12 cellular contexts compared by ENCODE assay signal in the genomic region with DNA sequence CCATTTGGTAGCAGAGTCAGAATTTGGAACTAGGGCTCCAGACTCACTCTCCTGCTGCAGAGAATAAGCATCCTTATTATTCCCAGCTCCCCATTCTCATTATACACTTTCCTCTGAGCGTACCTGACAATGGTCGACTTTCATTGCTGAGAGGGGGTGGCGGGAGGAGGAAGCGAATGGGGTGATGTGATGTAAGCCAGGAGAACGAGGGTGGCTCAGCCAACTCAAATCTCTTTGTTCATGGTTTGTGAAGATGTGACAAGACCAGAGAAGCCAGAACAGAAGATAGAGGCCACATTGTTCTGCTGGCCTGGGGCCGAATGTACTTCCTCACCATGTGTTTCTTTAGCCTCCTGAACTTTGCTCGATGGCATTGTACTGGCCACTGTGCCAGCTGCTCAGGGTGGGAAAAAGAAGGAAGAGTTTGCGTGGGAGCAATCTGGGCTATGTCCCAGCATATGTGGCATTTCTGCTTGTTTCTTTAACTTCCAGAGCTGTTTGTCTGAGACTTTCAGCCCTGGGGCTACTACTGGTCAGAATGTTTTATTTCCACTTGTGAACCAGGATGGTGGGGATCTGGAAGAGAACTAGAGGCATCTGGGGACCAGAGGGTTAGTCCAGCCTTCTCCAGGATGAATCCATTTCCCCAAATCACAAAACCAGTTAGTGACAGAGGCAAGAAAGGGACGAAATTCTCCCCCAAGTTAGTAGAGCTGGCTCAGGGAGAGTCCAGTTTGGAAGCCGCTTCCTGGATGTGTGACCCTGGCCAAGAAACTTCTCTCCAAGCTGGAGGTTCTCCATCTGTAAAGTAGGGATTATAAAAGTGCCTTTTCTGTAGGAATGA.
DNase-seq lines count a peak whose midpoint lies in the region; ATAC-seq and TF ChIP-seq lines count a peak whose summit lies in the region.
"Had no signal": no experiment of that assay in that cellular context is flagged by ENCODE, and none has a peak within 500 bp of the region (broad histone marks: within the 10 kb centered on the region; RNA-seq: fewer than 3 reads in every experiment).

No MANE protein-coding gene starts in this region.

- H3K27me3 ChIP-seq in ascending aorta = no peaks in the 10 kb centered on the region
- no peaks in the 10 kb centered on the region for H3K27me3 ChIP-seq in heart right ventricle
- peaks cover 2% of the 10 kb centered on the region for H3K27me3 ChIP-seq in effector memory CD4-positive, alpha-beta T cell (replicated peaks; ENCODE audit: control insufficient read depth, insufficient read depth, low read length, poor library complexity, severe bottlenecking)

- H3K4me3 ChIP-seq in ascending aorta (peak overlapping the region in 1 of 2 donors; percentile 21), heart right ventricle (no peak overlapping the region)
- no peak overlapping the region for H3K4me3 ChIP-seq in effector memory CD4-positive, alpha-beta T cell (ENCODE audit: insufficient read depth, low read depth, low read length, poor library complexity, severe bottlenecking)

- H3K9me3 Mint-ChIP-seq in immature natural killer cell = no peaks in the 10 kb centered on the region
- H3K9me3 Mint-ChIP-seq: natural killer cell had no signal

- peaks cover 2 to 11% (median 4%) of the 10 kb centered on the region in 3 donors for H3K27me3 Mint-ChIP-seq in immature natural killer cell (ENCODE audit: low read depth in 3 of 3)

- H3K36me3 ChIP-seq in ascending aorta = no peaks in the 10 kb centered on the region
- no peaks in the 10 kb centered on the region for H3K36me3 ChIP-seq in heart right ventricle
- H3K36me3 ChIP-seq in effector memory CD4-positive, alpha-beta T cell (ENCODE audit: control insufficient read depth, insufficient read depth, low read length) = no peaks in the 10 kb centered on the region

- DNase-seq in EH (ENCODE audit: low read depth) (peak; percentile 86), ascending aorta (ENCODE audit: low spot score in 2 of 2) (peak in 1 of 2 donors; percentile 71), heart right ventricle (peak in 1 of 2 donors; percentile 20), renal cortical epithelial cell (ENCODE audit: low read depth) (peak; percentile 71), immature natural killer cell (no peak), amniotic stem cell (lab: John Stamatoyannopoulos, UW) (no peak)
- no peak for DNase-seq in effector memory CD4-positive, alpha-beta T cell
- DNase-seq: HCEC 1CT; natural killer cell; stimulated activated CD4-positive, alpha-beta T cell treated with anti-CD3 and anti-CD28 coated beads, Interleukin-2, amount 100 ng/mL, for 24 hours had no signal

- no peaks in the 10 kb centered on the region for H3K4me1 Mint-ChIP-seq in immature natural killer cell

- peak; percentile 19 to 61 (median 49) for ATAC-seq in heart right ventricle
- no peak for ATAC-seq in GM18907 (IDR thresholded peaks at IDR 0.05; ENCODE audit: unreplicated experiment)
- ATAC-seq: natural killer cell had no signal

- TF ChIP-seq CTCF in ascending aorta (IDR thresholded peaks at IDR 0.05) = no peak
- TF ChIP-seq CTCF in heart right ventricle (IDR thresholded peaks at IDR 0.05) = no peak

- H3K27ac ChIP-seq in ascending aorta = peak overlapping the region; percentile 84 to 89
- H3K27ac ChIP-seq in heart right ventricle = peak overlapping the region in 7 of 10 donors; percentile 13 to 71 (median 45)
- no peak overlapping the region for H3K27ac ChIP-seq in effector memory CD4-positive, alpha-beta T cell (ENCODE audit: insufficient read depth, low read length, poor library complexity, severe bottlenecking)
- H3K27ac ChIP-seq: VCaP had no signal

- intact Hi-C loops in ascending aorta (cut with DNase I) = no loop called here
- intact Hi-C loops in heart right ventricle (cut with DNase I) = no loop called here

- 60 to 71% methylated on average over 10 of the region's 10 CpGs for WGBS in heart right ventricle, 2 donors

- H3K9me3 ChIP-seq in ascending aorta = no peaks in the 10 kb centered on the region
- peaks cover 0 to 7% (median 0%) of the 10 kb centered on the region in 11 donors for H3K9me3 ChIP-seq in heart right ventricle
- no peaks in the 10 kb centered on the region for H3K9me3 ChIP-seq in effector memory CD4-positive, alpha-beta T cell (ENCODE audit: control insufficient read depth, low read length)

- H3K4me1 ChIP-seq in ascending aorta = peaks cover 22 to 39% of the 10 kb centered on the region in 2 donors
- peaks cover 0 to 41% (median 19%) of the 10 kb centered on the region in 9 donors for H3K4me1 ChIP-seq in heart right ventricle
- no peaks in the 10 kb centered on the region for H3K4me1 ChIP-seq in effector memory CD4-positive, alpha-beta T cell (ENCODE audit: control insufficient read depth, insufficient read depth, low read length, poor library complexity, severe bottlenecking)

- no peak overlapping the region for H3K4me3 Mint-ChIP-seq in immature natural killer cell
- H3K4me3 Mint-ChIP-seq: natural killer cell had no signal

- no peak overlapping the region for H3K27ac Mint-ChIP-seq in immature natural killer cell
- H3K27ac Mint-ChIP-seq: natural killer cell had no signal

- no peaks in the 10 kb centered on the region for H3K36me3 Mint-ChIP-seq in immature natural killer cell
- H3K36me3 Mint-ChIP-seq: natural killer cell had no signal

Comparison
In these comparisons a context has a peak if more than half of its experiments do, and no peak if none do; other contexts are left out.
1. DNase-seq: peak in EH (single experiment) and renal cortical epithelial cell (single experiment); none in immature natural killer cell (0 of 3), amniotic stem cell (single experiment) and effector memory CD4-positive, alpha-beta T cell (0 of 3).